ENCODE assay signal across 14 cellular contexts in genomic region chr15:91549581-91549980, GRCh38.
"Had no signal": no experiment of that assay in that cellular context is flagged by ENCODE, and none has a peak within 500 bp of the region (broad histone marks: within the 10 kb centered on the region; RNA-seq: fewer than 3 reads in every experiment).

No MANE protein-coding gene starts in this region.

- DNase-seq: activated CD4-positive, alpha-beta T cell treated with anti-CD3 and anti-CD28 coated beads, Interleukin-2, amount 10 ng/mL, durations not matched to agents 7 days and 5 days; activated CD8-positive, alpha-beta memory T cell treated with anti-CD3 and anti-CD28 coated beads, Interleukin-2, amount 50 U/mL, for 48 hours; activated gamma-delta T cell; activated T-cell treated with anti-CD3 and anti-CD28 coated beads, Interleukin-2, amount 50 U/mL, for 72 hours; amygdala; effector CD4-positive, alpha-beta T cell; foreskin fibroblast; heart left ventricle; immature natural killer cell; nephron progenitor cell; occipital lobe; right cardiac atrium; T-helper 9 cell; upper lobe of left lung had no signal

- ATAC-seq: activated T-cell treated with anti-CD3 and anti-CD28 coated beads, Interleukin-2, amount 50 U/mL, for 72 hours; right cardiac atrium had no signal
